ENCODE assay signal across 1 cellular context in the genomic region with DNA sequence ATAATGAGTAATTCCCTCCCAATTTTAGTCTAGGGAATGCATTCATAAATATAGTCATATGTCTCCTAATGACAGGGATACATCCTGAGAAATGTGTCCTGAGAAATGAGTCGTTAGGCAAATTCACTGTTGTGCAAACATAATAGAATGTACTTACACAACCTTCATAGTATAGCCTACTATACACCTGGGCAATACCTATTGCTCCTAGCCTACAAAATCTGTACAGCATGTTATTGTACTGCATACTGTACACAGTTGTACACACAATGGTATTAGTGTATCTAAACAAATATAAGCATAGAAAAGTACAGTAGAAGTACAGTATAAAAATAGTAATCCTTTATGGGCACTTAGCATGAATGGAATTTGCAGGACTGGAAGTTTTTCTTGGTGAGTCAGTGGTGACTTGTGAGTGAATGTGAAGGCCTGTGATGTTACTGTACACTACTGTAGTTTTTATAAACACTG.
TF ChIP-seq lines count a peak whose summit lies in the region.

No MANE protein-coding gene starts in this region.

TF ChIP-seq in GM12878, 131 proteins besides CTCF, POLR2A, EP300 and RAD21:
- TF ChIP-seq, protein P1, sequence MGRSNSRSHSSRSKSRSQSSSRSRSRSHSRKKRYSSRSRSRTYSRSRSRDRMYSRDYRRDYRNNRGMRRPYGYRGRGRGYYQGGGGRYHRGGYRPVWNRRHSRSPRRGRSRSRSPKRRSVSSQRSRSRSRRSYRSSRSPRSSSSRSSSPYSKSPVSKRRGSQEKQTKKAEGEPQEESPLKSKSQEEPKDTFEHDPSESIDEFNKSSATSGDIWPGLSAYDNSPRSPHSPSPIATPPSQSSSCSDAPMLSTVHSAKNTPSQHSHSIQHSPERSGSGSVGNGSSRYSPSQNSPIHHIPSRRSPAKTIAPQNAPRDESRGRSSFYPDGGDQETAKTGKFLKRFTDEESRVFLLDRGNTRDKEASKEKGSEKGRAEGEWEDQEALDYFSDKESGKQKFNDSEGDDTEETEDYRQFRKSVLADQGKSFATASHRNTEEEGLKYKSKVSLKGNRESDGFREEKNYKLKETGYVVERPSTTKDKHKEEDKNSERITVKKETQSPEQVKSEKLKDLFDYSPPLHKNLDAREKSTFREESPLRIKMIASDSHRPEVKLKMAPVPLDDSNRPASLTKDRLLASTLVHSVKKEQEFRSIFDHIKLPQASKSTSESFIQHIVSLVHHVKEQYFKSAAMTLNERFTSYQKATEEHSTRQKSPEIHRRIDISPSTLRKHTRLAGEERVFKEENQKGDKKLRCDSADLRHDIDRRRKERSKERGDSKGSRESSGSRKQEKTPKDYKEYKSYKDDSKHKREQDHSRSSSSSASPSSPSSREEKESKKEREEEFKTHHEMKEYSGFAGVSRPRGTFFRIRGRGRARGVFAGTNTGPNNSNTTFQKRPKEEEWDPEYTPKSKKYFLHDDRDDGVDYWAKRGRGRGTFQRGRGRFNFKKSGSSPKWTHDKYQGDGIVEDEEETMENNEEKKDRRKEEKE (IDR thresholded peaks at IDR 0.05), result no peak
- TF ChIP-seq CBFB (IDR thresholded peaks at IDR 0.05; ENCODE audit: low read depth) (no peak), EZH2 (IDR thresholded peaks at IDR 0.05; ENCODE audit: borderline replicate concordance, control insufficient read depth, low read depth, low read length) (no peak), HCFC1 (IDR thresholded peaks at IDR 0.05; ENCODE audit: low read length) (no peak), NFXL1 (IDR thresholded peaks at IDR 0.05; ENCODE audit: borderline replicate concordance) (no peak), MLLT1 (IDR thresholded peaks at IDR 0.05) (no peak), EGR1 (IDR thresholded peaks at IDR 0.05; ENCODE audit: borderline replicate concordance in 1 of 2, low read depth in 2 of 2, low read length in 2 of 2) (no peak), NR2C1 (IDR thresholded peaks at IDR 0.05) (no peak), YBX1 (IDR thresholded peaks at IDR 0.05) (no peak), POLR2AphosphoS5 (IDR thresholded peaks at IDR 0.05; ENCODE audit: low read length) (no peak), ELK1 (IDR thresholded peaks at IDR 0.05; ENCODE audit: low read depth, low read length) (no peak), NFIC (IDR thresholded peaks at IDR 0.05; ENCODE audit: low read depth, low read length) (no peak), NRF1 (conservative IDR thresholded peaks at IDR 0.05; ENCODE audit: low read depth, low read length) (no peak), BACH1 (IDR thresholded peaks at IDR 0.05; ENCODE audit: borderline replicate concordance) (no peak)
- TF ChIP-seq, protein P2, sequence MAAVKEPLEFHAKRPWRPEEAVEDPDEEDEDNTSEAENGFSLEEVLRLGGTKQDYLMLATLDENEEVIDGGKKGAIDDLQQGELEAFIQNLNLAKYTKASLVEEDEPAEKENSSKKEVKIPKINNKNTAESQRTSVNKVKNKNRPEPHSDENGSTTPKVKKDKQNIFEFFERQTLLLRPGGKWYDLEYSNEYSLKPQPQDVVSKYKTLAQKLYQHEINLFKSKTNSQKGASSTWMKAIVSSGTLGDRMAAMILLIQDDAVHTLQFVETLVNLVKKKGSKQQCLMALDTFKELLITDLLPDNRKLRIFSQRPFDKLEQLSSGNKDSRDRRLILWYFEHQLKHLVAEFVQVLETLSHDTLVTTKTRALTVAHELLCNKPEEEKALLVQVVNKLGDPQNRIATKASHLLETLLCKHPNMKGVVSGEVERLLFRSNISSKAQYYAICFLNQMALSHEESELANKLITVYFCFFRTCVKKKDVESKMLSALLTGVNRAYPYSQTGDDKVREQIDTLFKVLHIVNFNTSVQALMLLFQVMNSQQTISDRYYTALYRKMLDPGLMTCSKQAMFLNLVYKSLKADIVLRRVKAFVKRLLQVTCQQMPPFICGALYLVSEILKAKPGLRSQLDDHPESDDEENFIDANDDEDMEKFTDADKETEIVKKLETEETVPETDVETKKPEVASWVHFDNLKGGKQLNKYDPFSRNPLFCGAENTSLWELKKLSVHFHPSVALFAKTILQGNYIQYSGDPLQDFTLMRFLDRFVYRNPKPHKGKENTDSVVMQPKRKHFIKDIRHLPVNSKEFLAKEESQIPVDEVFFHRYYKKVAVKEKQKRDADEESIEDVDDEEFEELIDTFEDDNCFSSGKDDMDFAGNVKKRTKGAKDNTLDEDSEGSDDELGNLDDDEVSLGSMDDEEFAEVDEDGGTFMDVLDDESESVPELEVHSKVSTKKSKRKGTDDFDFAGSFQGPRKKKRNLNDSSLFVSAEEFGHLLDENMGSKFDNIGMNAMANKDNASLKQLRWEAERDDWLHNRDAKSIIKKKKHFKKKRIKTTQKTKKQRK (IDR thresholded peaks at IDR 0.05; ENCODE audit: low read depth, low read length), result no peak
- TF ChIP-seq, protein P3, sequence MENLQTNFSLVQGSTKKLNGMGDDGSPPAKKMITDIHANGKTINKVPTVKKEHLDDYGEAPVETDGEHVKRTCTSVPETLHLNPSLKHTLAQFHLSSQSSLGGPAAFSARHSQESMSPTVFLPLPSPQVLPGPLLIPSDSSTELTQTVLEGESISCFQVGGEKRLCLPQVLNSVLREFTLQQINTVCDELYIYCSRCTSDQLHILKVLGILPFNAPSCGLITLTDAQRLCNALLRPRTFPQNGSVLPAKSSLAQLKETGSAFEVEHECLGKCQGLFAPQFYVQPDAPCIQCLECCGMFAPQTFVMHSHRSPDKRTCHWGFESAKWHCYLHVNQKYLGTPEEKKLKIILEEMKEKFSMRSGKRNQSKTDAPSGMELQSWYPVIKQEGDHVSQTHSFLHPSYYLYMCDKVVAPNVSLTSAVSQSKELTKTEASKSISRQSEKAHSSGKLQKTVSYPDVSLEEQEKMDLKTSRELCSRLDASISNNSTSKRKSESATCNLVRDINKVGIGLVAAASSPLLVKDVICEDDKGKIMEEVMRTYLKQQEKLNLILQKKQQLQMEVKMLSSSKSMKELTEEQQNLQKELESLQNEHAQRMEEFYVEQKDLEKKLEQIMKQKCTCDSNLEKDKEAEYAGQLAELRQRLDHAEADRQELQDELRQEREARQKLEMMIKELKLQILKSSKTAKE (IDR thresholded peaks at IDR 0.05; ENCODE audit: low read depth, poor library complexity, severe bottlenecking), result no peak
